In the genomic region with DNA sequence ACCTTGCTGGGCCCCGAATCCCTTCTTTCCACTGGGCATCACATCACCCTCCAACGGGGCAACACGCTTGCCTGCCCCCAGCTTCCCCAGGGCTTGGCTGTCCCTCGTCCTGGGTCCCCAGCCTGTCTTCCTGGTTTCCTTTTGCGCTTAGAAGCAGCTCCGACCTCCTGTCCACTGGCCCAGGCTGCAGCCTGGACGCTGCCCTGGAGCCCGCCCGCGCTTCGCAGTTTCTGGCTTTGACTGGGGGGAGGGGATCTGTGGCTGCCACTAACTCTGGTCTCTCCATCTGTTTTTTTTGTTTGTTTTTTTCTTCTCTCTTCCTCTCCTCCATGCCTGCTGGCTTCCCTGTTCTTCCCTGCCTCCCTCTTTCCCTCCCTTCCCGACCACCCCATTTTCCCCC, we compare ENCODE assay signal across 13 cellular contexts. TPM values are rescaled to one million over a fixed set of nuclear protein-coding genes. Genes with fewer than 3 reads are reported as not detected.
DNase-seq lines count a peak whose midpoint lies in the region; ATAC-seq and TF ChIP-seq lines count a peak whose summit lies in the region.
"Had no signal": no experiment of that assay in that cellular context is flagged by ENCODE, and none has a peak within 500 bp of the region (broad histone marks: within the 10 kb centered on the region; RNA-seq: fewer than 3 reads in every experiment).

No MANE protein-coding gene starts in this region.

- peak overlapping the region; percentile 26 for H3K4me3 Mint-ChIP-seq in stimulated activated naive CD8-positive, alpha-beta T cell treated with anti-CD3 and anti-CD28 coated beads, Interleukin-15, Interleukin-2, amounts not matched to agents 100 ng/mL and 50 ng/mL, for 24 hours
- no peak overlapping the region for H3K4me3 Mint-ChIP-seq in central memory CD8-positive, alpha-beta T cell
- H3K4me3 Mint-ChIP-seq in neural crest cell = no peak overlapping the region

- peak overlapping the region; percentile 84 for H3K27ac Mint-ChIP-seq in stimulated activated naive CD8-positive, alpha-beta T cell treated with anti-CD3 and anti-CD28 coated beads, Interleukin-15, Interleukin-2, amounts not matched to agents 100 ng/mL and 50 ng/mL, for 24 hours
- H3K27ac Mint-ChIP-seq in central memory CD8-positive, alpha-beta T cell (ENCODE audit: low read depth) = peak overlapping the region; percentile 81
- peak overlapping the region; percentile 43 for H3K27ac Mint-ChIP-seq in neural crest cell (ENCODE audit: unreplicated experiment)

- H3K36me3 Mint-ChIP-seq in stimulated activated naive CD8-positive, alpha-beta T cell treated with anti-CD3 and anti-CD28 coated beads, Interleukin-15, Interleukin-2, amounts not matched to agents 100 ng/mL and 50 ng/mL, for 24 hours (ENCODE audit: low read depth) = peaks cover 46% of the 10 kb centered on the region
- H3K36me3 Mint-ChIP-seq in central memory CD8-positive, alpha-beta T cell (ENCODE audit: insufficient read depth) = peaks cover 52% of the 10 kb centered on the region
- H3K36me3 Mint-ChIP-seq in neural crest cell (ENCODE audit: low read depth) = peaks cover 3% of the 10 kb centered on the region

- H3K9me3 Mint-ChIP-seq in stimulated activated naive CD8-positive, alpha-beta T cell treated with anti-CD3 and anti-CD28 coated beads, Interleukin-15, Interleukin-2, amounts not matched to agents 100 ng/mL and 50 ng/mL, for 24 hours = no peaks in the 10 kb centered on the region
- no peaks in the 10 kb centered on the region for H3K9me3 Mint-ChIP-seq in central memory CD8-positive, alpha-beta T cell
- H3K9me3 Mint-ChIP-seq in neural crest cell = no peaks in the 10 kb centered on the region

- DNase-seq in stimulated activated naive CD8-positive, alpha-beta T cell treated with anti-CD3 and anti-CD28 coated beads, Interleukin-15, Interleukin-2, amounts not matched to agents 100 U/mL and 50 U/mL, for 24 hours = no peak
- DNase-seq in central memory CD8-positive, alpha-beta T cell (ENCODE audit: low spot score in 2 of 2) = no peak
- DNase-seq in neural crest cell (ENCODE audit: low read depth, low spot score) (no peak), A172 (ENCODE audit: low spot score) (no peak), cortex of kidney (lab: John Stamatoyannopoulos, UW) (no peak), NCI-H2029 treated with DMSO at 0.1 percent for 48 hours (lab: John Stamatoyannopoulos, UW) (no peak)
- no peak for DNase-seq in stimulated activated CD4-positive, alpha-beta T cell treated with anti-CD3 and anti-CD28 coated beads, Interleukin-4, amount 100 ng/mL, for 1 hour
- DNase-seq: activated CD4-positive, CD25-positive, alpha-beta regulatory T cell; activated T-cell treated with anti-CD3 and anti-CD28 coated beads, Interleukin-2, amount 50 U/mL, for 1 hour; DMS53; MV-4-11; stimulated activated CD4-positive, alpha-beta T cell treated with anti-CD3 and anti-CD28 coated beads, Interleukin-12 subunit alpha, Interleukin-12 subunit beta, amount 100 ng/mL, for 4 hours had no signal

- no peak for ATAC-seq in stimulated activated naive CD8-positive, alpha-beta T cell treated with anti-CD3 and anti-CD28 coated beads, Interleukin-15, Interleukin-2, amounts not matched to agents 100 U/mL and 50 U/mL, for 24 hours
- no peak for ATAC-seq in central memory CD8-positive, alpha-beta T cell (replicated peaks; ENCODE audit: extremely low read depth, poor library complexity, severe bottlenecking)

- H3K4me1 Mint-ChIP-seq in stimulated activated naive CD8-positive, alpha-beta T cell treated with anti-CD3 and anti-CD28 coated beads, Interleukin-15, Interleukin-2, amounts not matched to agents 100 ng/mL and 50 ng/mL, for 24 hours (ENCODE audit: low read depth) = peaks cover 45% of the 10 kb centered on the region
- peaks cover 33% of the 10 kb centered on the region for H3K4me1 Mint-ChIP-seq in central memory CD8-positive, alpha-beta T cell
- peaks cover 31% of the 10 kb centered on the region for H3K4me1 Mint-ChIP-seq in neural crest cell

- H3K27me3 Mint-ChIP-seq in stimulated activated naive CD8-positive, alpha-beta T cell treated with anti-CD3 and anti-CD28 coated beads, Interleukin-15, Interleukin-2, amounts not matched to agents 100 ng/mL and 50 ng/mL, for 24 hours = no peaks in the 10 kb centered on the region
- H3K27me3 Mint-ChIP-seq in central memory CD8-positive, alpha-beta T cell = no peaks in the 10 kb centered on the region
- no peaks in the 10 kb centered on the region for H3K27me3 Mint-ChIP-seq in neural crest cell (ENCODE audit: low read depth)

- no peak for TF ChIP-seq CTCF in neural crest cell (conservative IDR thresholded peaks at IDR 0.05)

RNA-seq across cellular contexts. Expression of a gene that starts 11.7 kb away (rescaled TPM):
- total RNA-seq in neural crest cell = 848 and 861 TPM in 2 replicates
- 171 and 172 TPM in 2 replicates for total RNA-seq in A172 (2014; rRNA removed; shearing (Covaris generic))

RNA-seq across cellular contexts. Expression of a gene that starts 17.1 kb away (rescaled TPM):
- 94.5 and 99.5 TPM in 2 replicates for total RNA-seq in neural crest cell
- 54.9 and 327 TPM in 2 replicates for total RNA-seq in A172 (2014; rRNA removed; shearing (Covaris generic))

RNA-seq across cellular contexts. Expression of a gene that starts 55.4 kb away (rescaled TPM):
- not detected in 2 replicates for total RNA-seq in neural crest cell
- total RNA-seq in A172 (2014; rRNA removed; shearing (Covaris generic)) = 39.4 and 41.9 TPM in 2 replicates

RNA-seq across cellular contexts. Expression of a gene that starts 58.8 kb away (rescaled TPM):
- total RNA-seq in neural crest cell = 74.0 and 85.0 TPM in 2 replicates
- 43.0 and 48.8 TPM in 2 replicates for total RNA-seq in A172 (2014; rRNA removed; shearing (Covaris generic))

Comparison
In these comparisons a context has a peak if more than half of its experiments do, and no peak if none do; other contexts are left out.
1. RNA of a gene that starts 55.4 kb away (total RNA-seq): 39.4 to 41.9 TPM in A172; not detected in neural crest cell; every median in the first group is over 10 times any median in the second.
2. Peak in every context shown above with its lines, with median percentiles within 50 percentile points of each other: H3K27ac Mint-ChIP-seq.